In genomic region chr18:12254820-12255511, GRCh38 we compare ENCODE assay signal across 17 cellular contexts. TPM values are rescaled to one million over a fixed set of nuclear protein-coding genes. Genes with fewer than 3 reads are reported as not detected.
DNase-seq lines count a peak whose midpoint lies in the region; ATAC-seq and TF ChIP-seq lines count a peak whose summit lies in the region.
"Had no signal": no experiment of that assay in that cellular context is flagged by ENCODE, and none has a peak within 500 bp of the region (broad histone marks: within the 10 kb centered on the region; RNA-seq: fewer than 3 reads in every experiment).

No MANE protein-coding gene starts in this region.

- WGBS in endodermal cell (ENCODE audit: insufficient coverage in 1 of 2, insufficient read length in 1 of 2), 2 experiments = 51 to 59% methylated on average over 18 to 38 of the region's 38 CpGs
- 48 to 58% methylated on average over 30 to 34 of the region's 38 CpGs for WGBS in mesodermal cell (ENCODE audit: insufficient coverage in 2 of 2), 2 experiments

- DNase-seq in PC-3 (no peak), endodermal cell (peak; percentile 59), NCI-H748 treated with DMSO at 0.1 percent for 48 hours (lab: John Stamatoyannopoulos, UW) (no peak), endothelial cell (ENCODE audit: low spot score) (no peak)
- no peak for DNase-seq in stimulated activated CD4-positive, alpha-beta T cell treated with anti-CD3 and anti-CD28 coated beads, Interleukin-4, amount 100 ng/mL, for 24 hours
- DNase-seq: activated CD4-positive, alpha-beta T cell treated with anti-CD3 and anti-CD28 coated beads for 1 hour; activated effector memory CD4-positive, alpha-beta T cell treated with Interleukin-2 at 50 U/mL for 16 hours; adrenal gland; Calu3; cerebellar nuclear complex; immature natural killer cell; MV-4-11; stimulated activated CD4-positive, alpha-beta T cell treated with anti-CD3 and anti-CD28 coated beads, Interleukin-2, amount 100 ng/mL, for 24 hours had no signal

- no peaks in the 10 kb centered on the region for H3K9me3 ChIP-seq in PC-3 (ENCODE audit: low read length)
- H3K9me3 ChIP-seq in endodermal cell (ENCODE audit: control insufficient read depth, low read length) = no peaks in the 10 kb centered on the region
- H3K9me3 ChIP-seq in mesodermal cell (ENCODE audit: control insufficient read depth, low read length) = no peaks in the 10 kb centered on the region
- H3K9me3 ChIP-seq in subcutaneous abdominal adipose tissue (ENCODE audit: control insufficient read depth in 5 of 5, low read length in 5 of 5) = no peaks in the 10 kb centered on the region
- H3K9me3 ChIP-seq: adrenal gland had no signal

- intact Hi-C loops in PC-3 (cut with micrococcal nuclease) = no loop called here

- H3K79me2 ChIP-seq in PC-3 (ENCODE audit: low read length) = no peaks in the 10 kb centered on the region

- no peaks in the 10 kb centered on the region for H3K36me3 Mint-ChIP-seq in endodermal cell (ENCODE audit: low read depth)
- H3K36me3 Mint-ChIP-seq in endothelial cell (ENCODE audit: low read depth, unreplicated experiment) = no peaks in the 10 kb centered on the region
- H3K36me3 Mint-ChIP-seq: immature natural killer cell had no signal

- H4K20me1 ChIP-seq in PC-3 (ENCODE audit: low read length) = no peaks in the 10 kb centered on the region

- H3K27me3 Mint-ChIP-seq in endodermal cell (ENCODE audit: insufficient read depth) = peaks cover 89% of the 10 kb centered on the region
- H3K27me3 Mint-ChIP-seq in endothelial cell (ENCODE audit: unreplicated experiment) = peaks cover 22% of the 10 kb centered on the region

- BruUV-seq in PC-3 (replicated peaks; lab: Mats Ljungman, UMichigan) = no TSS peak

- POLR2A ChIA-PET in PC-3 (lab: Charles Lee; ENCODE audit: unreplicated experiment) = interaction anchor here (0.8 kb wide), 1 partner anchor 17 kb away, joined by 4 read pairs; no protein-coding TSS in a partner anchor

- H3K4me3 ChIP-seq in PC-3 (ENCODE audit: low read length) = no peak overlapping the region
- H3K4me3 ChIP-seq in endodermal cell (ENCODE audit: low read length) = peak overlapping the region; percentile 59
- peak overlapping the region; percentile 27 for H3K4me3 ChIP-seq in mesodermal cell (ENCODE audit: extremely low read depth, insufficient read depth, low read length, poor library complexity, severe bottlenecking)
- peak overlapping the region; percentile 54 to 92 (median 62) for H3K4me3 ChIP-seq in subcutaneous abdominal adipose tissue (ENCODE audit: low read depth in 1 of 5, low read length in 5 of 5)

- H3K9me2 ChIP-seq in PC-3 (replicated peaks; ENCODE audit: low read length) = no peaks in the 10 kb centered on the region

- H3K27ac Mint-ChIP-seq in endodermal cell (no peak overlapping the region), endothelial cell (ENCODE audit: unreplicated experiment) (no peak overlapping the region)
- H3K27ac Mint-ChIP-seq: immature natural killer cell had no signal

- peak overlapping the region; percentile 60 for H3K4me2 ChIP-seq in PC-3 (ENCODE audit: low read length)

- H3K9me3 Mint-ChIP-seq in endodermal cell = no peaks in the 10 kb centered on the region
- no peaks in the 10 kb centered on the region for H3K9me3 Mint-ChIP-seq in endothelial cell (ENCODE audit: unreplicated experiment)
- H3K9me3 Mint-ChIP-seq: immature natural killer cell had no signal

- no peaks in the 10 kb centered on the region for H3K36me3 ChIP-seq in PC-3 (ENCODE audit: low read depth, low read length)
- H3K36me3 ChIP-seq in endodermal cell (ENCODE audit: control insufficient read depth, insufficient read depth, low read length) = no peaks in the 10 kb centered on the region
- no peaks in the 10 kb centered on the region for H3K36me3 ChIP-seq in mesodermal cell (ENCODE audit: control insufficient read depth, insufficient read depth, low read length)
- H3K36me3 ChIP-seq in subcutaneous abdominal adipose tissue (ENCODE audit: control insufficient read depth in 5 of 5, insufficient read depth in 5 of 5, low read length in 5 of 5) = no peaks in the 10 kb centered on the region
- H3K36me3 ChIP-seq: adrenal gland had no signal

- peak overlapping the region; percentile 80 for H3K27ac ChIP-seq in PC-3 (ENCODE audit: low read length)
- no peak overlapping the region for H3K27ac ChIP-seq in endodermal cell (ENCODE audit: low read depth, low read length)
- H3K27ac ChIP-seq in mesodermal cell (ENCODE audit: low read depth, low read length, severe bottlenecking) = no peak overlapping the region
- peak overlapping the region; percentile 88 for H3K27ac ChIP-seq in subcutaneous abdominal adipose tissue (ENCODE audit: low read depth, low read length)
- H3K27ac ChIP-seq: adrenal gland had no signal

- H3K4me1 ChIP-seq in PC-3 (ENCODE audit: insufficient read depth, low read length) (peaks cover 31% of the 10 kb centered on the region), endodermal cell (ENCODE audit: control insufficient read depth, insufficient read depth, low read length) (peaks cover 3% of the 10 kb centered on the region), mesodermal cell (ENCODE audit: control insufficient read depth, insufficient read depth, low read length, poor library complexity, severe bottlenecking) (peaks cover 16% of the 10 kb centered on the region), subcutaneous abdominal adipose tissue (ENCODE audit: control insufficient read depth in 5 of 5, insufficient read depth in 5 of 5, low read length in 5 of 5) (peaks cover 8 to 80% (median 65%) of the 10 kb centered on the region in 5 donors)

- peak overlapping the region; percentile 62 for H2AFZ ChIP-seq in PC-3 (ENCODE audit: low read length)

- peak overlapping the region; percentile 60 for H3K9ac ChIP-seq in PC-3 (ENCODE audit: low read length)
- no peak overlapping the region for H3K9ac ChIP-seq in endodermal cell (ENCODE audit: extremely low read depth, low read length, poor library complexity, severe bottlenecking)
- H3K9ac ChIP-seq in subcutaneous abdominal adipose tissue (ENCODE audit: low read length in 5 of 5) = peak overlapping the region in 4 of 5 donors; percentile 43 to 75 (median 46)

- TF ChIP-seq CTCF in PC-3 (conservative IDR thresholded peaks at IDR 0.05; ENCODE audit: low read depth, low read length) (no peak), endodermal cell (conservative IDR thresholded peaks at IDR 0.05) (no peak), endothelial cell (IDR thresholded peaks at IDR 0.05; ENCODE audit: unreplicated experiment) (no peak)

- H3F3A ChIP-seq in PC-3 (ENCODE audit: low read length, unreplicated experiment) = peaks cover 5% of the 10 kb centered on the region

- H3K27me3 ChIP-seq in PC-3 (ENCODE audit: low read length) (no peaks in the 10 kb centered on the region), endodermal cell (ENCODE audit: control insufficient read depth, insufficient read depth, low read length, poor library complexity, severe bottlenecking) (peaks cover 75% of the 10 kb centered on the region), subcutaneous abdominal adipose tissue (ENCODE audit: control insufficient read depth in 5 of 5, insufficient read depth in 4 of 5, low read length in 5 of 5) (peaks cover 0 to 23% (median 12%) of the 10 kb centered on the region in 5 donors)

- H3K4me3 Mint-ChIP-seq in endodermal cell (peak overlapping the region; percentile 55), endothelial cell (ENCODE audit: unreplicated experiment) (no peak overlapping the region)
- H3K4me3 Mint-ChIP-seq: immature natural killer cell had no signal

- ATAC-seq in PC-3 = no peak

- H3K4me1 Mint-ChIP-seq in endodermal cell (peaks cover 16% of the 10 kb centered on the region), endothelial cell (ENCODE audit: unreplicated experiment) (peaks cover 46% of the 10 kb centered on the region)
- H3K4me1 Mint-ChIP-seq: immature natural killer cell had no signal

- CTCF ChIA-PET in PC-3 (lab: Charles Lee) = interaction anchor here (1.5 kb wide), 1 partner anchor 17 kb away, joined by 7 read pairs; no protein-coding TSS in a partner anchor

RNA-seq across cellular contexts. Expression of gene CIDEA, which starts 0.8 kb away (rescaled TPM):
- total RNA-seq in PC-3 (2014; rRNA removed) (not detected in 2 replicates), endodermal cell (not detected), endothelial cell (ENCODE audit: unreplicated experiment) (0.97 TPM)
- not detected for polyA plus RNA-seq in endodermal cell (2013, experiment 1 of 2)
- polyA plus RNA-seq in endodermal cell (2013, experiment 2 of 2) = not detected
- not detected for polyA plus RNA-seq in mesodermal cell (2013, experiment 1 of 2)
- polyA plus RNA-seq in mesodermal cell (2013, experiment 2 of 2) = not detected
- total RNA-seq: Calu3, IMR-90, lung microvascular endothelial cell had no signal
- polyA plus RNA-seq: immature natural killer cell, IMR-90 had no signal

RNA-seq across cellular contexts. Expression of gene TUBB6, which starts 53.1 kb away (rescaled TPM):
- total RNA-seq in PC-3 (2014; rRNA removed) (191 and 232 TPM in 2 replicates), endodermal cell (10 to 100 TPM; 33.0 to 45.4 TPM), endothelial cell (ENCODE audit: unreplicated experiment) (301 TPM)
- polyA plus RNA-seq in endodermal cell (2013, experiment 1 of 2) = 103 TPM
- polyA plus RNA-seq in endodermal cell (2013, experiment 2 of 2) = 111 TPM
- polyA plus RNA-seq in mesodermal cell (2013, experiment 1 of 2) = 237 TPM
- polyA plus RNA-seq in mesodermal cell (2013, experiment 2 of 2) = 204 TPM

Comparison
In these comparisons a context has a peak if more than half of its experiments do, and no peak if none do; other contexts are left out.
1. H3K27ac ChIP-seq: peak in PC-3 (single experiment) and subcutaneous abdominal adipose tissue (single experiment); none in endodermal cell (single experiment) and mesodermal cell (single experiment).